8 cellular contexts compared by ENCODE assay signal in genomic region chr1:223844962-223845809, GRCh38. TPM values are rescaled to one million over a fixed set of nuclear protein-coding genes. Genes with fewer than 3 reads are reported as not detected.
DNase-seq lines count a peak whose midpoint lies in the region; TF ChIP-seq lines count a peak whose summit lies in the region.

No MANE protein-coding gene starts in this region.

- POLR2A ChIA-PET in HEK293 (lab: Yijun Ruan, JAX) = interaction anchor here (0.6 to 4.3 kb wide), 12 partner anchors 9 to 338 kb away, joined by 3 to 21 read pairs (median 4); partner anchors contain the start of gene DEGS1

- H3K9me3 ChIP-seq in HEK293 (ENCODE audit: control insufficient read depth, insufficient read depth, low read depth, low read length) (no peaks in the 10 kb centered on the region), colonic mucosa (no peaks in the 10 kb centered on the region)

- H3K4me1 ChIP-seq in HEK293 (ENCODE audit: control insufficient read depth, insufficient read depth, low read length) = peaks cover 14% of the 10 kb centered on the region
- H3K4me1 ChIP-seq in colonic mucosa = peaks cover 4% of the 10 kb centered on the region

- H3K4me3 ChIP-seq in HEK293 (ENCODE audit: low read depth, low read length) (peak overlapping the region; percentile 96), colonic mucosa (peak overlapping the region; percentile 66), lower leg skin (ENCODE audit: low read depth, poor library complexity, severe bottlenecking) (peak overlapping the region; percentile 82)

- peak overlapping the region; percentile 87 to 97 for H3K9ac ChIP-seq in colonic mucosa (ENCODE audit: low read depth in 2 of 2, low read length in 2 of 2)

- CTCF ChIA-PET in HEK293 (lab: Yijun Ruan, JAX) = interaction anchor here (0.7 to 3.4 kb wide), 9 partner anchors 8 to 322 kb away, joined by 3 to 17 read pairs (median 4); no protein-coding TSS in a partner anchor

- no peak for TF ChIP-seq POLR2A in lower leg skin (IDR thresholded peaks at IDR 0.05)

- no peaks in the 10 kb centered on the region for H3K27me3 ChIP-seq in colonic mucosa

- intact Hi-C loops in colonic mucosa (cut with DNase I) = loop anchor here (10.0 kb wide), 1 partner anchor 150 kb away; no protein-coding TSS in a partner anchor
- intact Hi-C loops in lower leg skin (cut with DNase I; ENCODE audit: low total_unique reads) = no loop called here

- WGBS in lower leg skin, 2 donors = 0 to 1% methylated on average over 40 to 44 of the region's 71 CpGs

- DNase-seq in GM10266 (ENCODE audit: extremely low spot score) = peak; percentile 43
- peak; percentile 77 for DNase-seq in NCI-H1092 treated with DMSO at 0.1 percent for 48 hours (lab: John Stamatoyannopoulos, UW)
- DNase-seq in activated CD4-positive, alpha-beta T cell treated with anti-CD3 and anti-CD28 coated beads for 1 hour = peak; percentile 34
- DNase-seq in colonic mucosa = peak; percentile 57
- DNase-seq in lower leg skin (ENCODE audit: low spot score in 2 of 2) = peak; percentile 38 to 93
- DNase-seq in stimulated activated CD4-positive, alpha-beta T cell treated with anti-CD3 and anti-CD28 coated beads, TNF-alpha, amount 100 ng/mL, for 24 hours (ENCODE audit: low read depth in 3 of 3) = peak; percentile 25 to 57 (median 26)
- no peak for DNase-seq in hippocampal formation (lab: John Stamatoyannopoulos, UW)

- H3K27ac ChIP-seq in HEK293 (ENCODE audit: extremely low read depth, low read depth, low read length) = peak overlapping the region; percentile 99
- H3K27ac ChIP-seq in colonic mucosa = peak overlapping the region; percentile 97

- H3K36me3 ChIP-seq in HEK293 (ENCODE audit: control insufficient read depth in 2 of 2, insufficient read depth in 1 of 2, low read length in 2 of 2) = no peaks in the 10 kb centered on the region
- no peaks in the 10 kb centered on the region for H3K36me3 ChIP-seq in colonic mucosa

- TF ChIP-seq CTCF in GM10266 (IDR thresholded peaks at IDR 0.05; ENCODE audit: control insufficient read depth, insufficient read depth, low read depth, missing control alignments) (no peak), HEK293 (tag by site-specific recombination; IDR thresholded peaks at IDR 0.05) (no peak), colonic mucosa (IDR thresholded peaks at IDR 0.05) (no peak), lower leg skin (IDR thresholded peaks at IDR 0.05) (no peak)

TF ChIP-seq in HEK293, 187 proteins besides CTCF, POLR2A, EP300 and RAD21 (continues in another document):
- TF ChIP-seq ZBTB17 (tag by site-specific recombination; IDR thresholded peaks at IDR 0.05) (peak; percentile 68), SP3 (tag by site-specific recombination; IDR thresholded peaks at IDR 0.05) (peak; percentile 23), ZNF274 (IDR thresholded peaks at IDR 0.05; ENCODE audit: low read length) (no peak), ZNF274 (tag by site-specific recombination; IDR thresholded peaks at IDR 0.05; ENCODE audit: borderline replicate concordance) (no peak), PRDM1 (tag by site-specific recombination; IDR thresholded peaks at IDR 0.05) (no peak), ZNF449 (tag by site-specific recombination; IDR thresholded peaks at IDR 0.05) (peak; percentile 38; the same call in 1 of the 2 replicates), ZNF610 (tag by site-specific recombination; IDR thresholded peaks at IDR 0.05; ENCODE audit: borderline replicate concordance) (no peak), ZNF704 (tag by site-specific recombination; IDR thresholded peaks at IDR 0.05) (no peak), ZNF626 (tag by site-specific recombination; IDR thresholded peaks at IDR 0.05) (peak; percentile 83), MEIS1 (CRISPR knock-in tag; IDR thresholded peaks at IDR 0.05; ENCODE audit: borderline replicate concordance) (peak; percentile 23; the same call in 1 of the 2 replicates), KLF8 (tag by site-specific recombination; IDR thresholded peaks at IDR 0.05) (peak; percentile 82; the same call in 1 of the 2 replicates), ZNF596 (tag by site-specific recombination; IDR thresholded peaks at IDR 0.05) (peak; percentile 87), ZNF214 (tag by site-specific recombination; IDR thresholded peaks at IDR 0.05; ENCODE audit: borderline replicate concordance) (no peak), GLIS2 (tag by site-specific recombination; IDR thresholded peaks at IDR 0.05) (peak; percentile 68), ZNF24 (tag by site-specific recombination; IDR thresholded peaks at IDR 0.05) (peak; percentile 40; the same call in 1 of the 2 replicates), ZNF549 (tag by site-specific recombination; IDR thresholded peaks at IDR 0.05) (peak; percentile 58; the same call in 1 of the 2 replicates), ZBTB1 (tag by site-specific recombination; IDR thresholded peaks at IDR 0.05) (peak; percentile 14; the same call in 1 of the 2 replicates), ZNF394 (tag by site-specific recombination; IDR thresholded peaks at IDR 0.05; ENCODE audit: borderline replicate concordance) (peak; percentile 37; the same call in 1 of the 2 replicates), ZNF776 (tag by site-specific recombination; IDR thresholded peaks at IDR 0.05; ENCODE audit: borderline replicate concordance) (no peak), ZNF37A (tag by site-specific recombination; IDR thresholded peaks at IDR 0.05) (0 out of 2 replicates have a peak, but pooled peaks have one; percentile 8), ZNF184 (tag by site-specific recombination; IDR thresholded peaks at IDR 0.05) (peak; percentile 81; the same call in 1 of the 2 replicates), IKZF3 (tag by site-specific recombination; IDR thresholded peaks at IDR 0.05) (no peak; the same call in 1 of the 2 replicates), ZXDB (tag by site-specific recombination; IDR thresholded peaks at IDR 0.05) (peak; percentile 48; the same call in 1 of the 2 replicates), ZNF23 (tag by site-specific recombination; IDR thresholded peaks at IDR 0.05; ENCODE audit: borderline replicate concordance) (no peak), ZBTB26 (tag by site-specific recombination; optimal IDR thresholded peaks at IDR 0.05) (peak; percentile 32), KLF10 (tag by site-specific recombination; IDR thresholded peaks at IDR 0.05) (peak; percentile 96), ZBTB7A (tag by site-specific recombination; IDR thresholded peaks at IDR 0.05; ENCODE audit: low read depth) (peak; percentile 73; the same call in 1 of the 2 replicates), KLF16 (tag by site-specific recombination; IDR thresholded peaks at IDR 0.05) (peak; percentile 13; the same call in 1 of the 2 replicates), ZSCAN5A (tag by site-specific recombination; IDR thresholded peaks at IDR 0.05) (peak; percentile 97)

RNA-seq across cellular contexts. Expression of gene TP53BP2, which starts 0.6 kb away (rescaled TPM):
- total RNA-seq in colonic mucosa (10 to 100 TPM; 28.8 to 39.6 TPM), lower leg skin (10 to 100 TPM; 32.2 to 49.9 (median 36.6) TPM)

Comparison
In these comparisons a context has a peak if more than half of its experiments do, and no peak if none do; other contexts are left out.
1. DNase-seq: peak in GM10266 (single experiment), NCI-H1092 treated with DMSO at 0.1 percent for 48 hours (single experiment), activated CD4-positive, alpha-beta T cell treated with anti-CD3 and anti-CD28 coated beads for 1 hour (single experiment), colonic mucosa (single experiment), lower leg skin (2 of 2) and stimulated activated CD4-positive, alpha-beta T cell treated with anti-CD3 and anti-CD28 coated beads, TNF-alpha, amount 100 ng/mL, for 24 hours (3 of 3); none in hippocampal formation (0 of 2).
2. Peak in every context shown above with its lines, with median percentiles within 50 percentile points of each other: H3K4me3 ChIP-seq.